Comparison of ENCODE assay signal across 12 cellular contexts in genomic region chr7:143884276-143884977, GRCh38. TPM values are rescaled to one million over a fixed set of nuclear protein-coding genes. Genes with fewer than 3 reads are reported as not detected.
DNase-seq lines count a peak whose midpoint lies in the region; ATAC-seq, FAIRE-seq and TF ChIP-seq lines count a peak whose summit lies in the region.
"Had no signal": no experiment of that assay in that cellular context is flagged by ENCODE, and none has a peak within 500 bp of the region (broad histone marks: within the 10 kb centered on the region; RNA-seq: fewer than 3 reads in every experiment).

No MANE protein-coding gene starts in this region.

- H3K9me3 ChIP-seq in right lobe of liver (no peaks in the 10 kb centered on the region), HepG2 (ENCODE audit: low read length) (no peaks in the 10 kb centered on the region), endodermal cell (ENCODE audit: control insufficient read depth, low read length) (peaks cover 5% of the 10 kb centered on the region), vagina (no peaks in the 10 kb centered on the region)

- ATAC-seq in right lobe of liver (no peak), HepG2 (no peak)

- H3K4me3 ChIP-seq in right lobe of liver (peak overlapping the region in 2 of 3 donors; percentile 2 to 17), HepG2 (replicated peaks in 1 of 3; ENCODE audit: insufficient read depth in 1 of 3, low read depth in 2 of 3, low read length in 3 of 3) (no peak overlapping the region), endodermal cell (ENCODE audit: low read length) (peak overlapping the region; percentile 86), vagina (peak overlapping the region; percentile 55 to 60)
- H3K4me3 ChIP-seq: PC-9 had no signal

- H3K27ac Mint-ChIP-seq in endodermal cell (no peak overlapping the region), nephron progenitor cell (peak overlapping the region; percentile 57)
- H3K27ac Mint-ChIP-seq: CD4-positive, CD25-positive, alpha-beta regulatory T cell had no signal

- 68% methylated on average over 11 of the region's 11 CpGs for WGBS in right lobe of liver (ENCODE audit: insufficient coverage, low coverage, low lambda C conversion rate, missing lambda C conversion rate)
- WGBS in HepG2 (ENCODE audit: low lambda C conversion rate): 97% methylated on average over 11 of the region's 11 CpGs
- 57 to 76% methylated on average over 3 to 8 of the region's 11 CpGs for WGBS in endodermal cell (ENCODE audit: insufficient coverage in 1 of 2, insufficient read length in 1 of 2), 2 experiments

- in situ Hi-C loops in HepG2 (cut with HindIII; ENCODE audit: extremely low pct_ligation_motif_present, low pct_unique_long_range_greater_than_20kb): loop anchor here (25.0 kb wide), 1 partner anchor 503 kb away; no protein-coding TSS in a partner anchor

- H3K36me3 ChIP-seq in right lobe of liver: peaks cover 0 to 2% (median 0%) of the 10 kb centered on the region in 4 donors
- H3K36me3 ChIP-seq in HepG2 (replicated peaks in 1 of 2; ENCODE audit: control insufficient read depth in 1 of 2, insufficient read depth in 2 of 2, low read length in 2 of 2): peaks cover 1 to 3% of the 10 kb centered on the region in 2 experiments; a peak in 3 of 5 replicates
- H3K36me3 ChIP-seq in endodermal cell (ENCODE audit: control insufficient read depth, insufficient read depth, low read length): peaks cover 12% of the 10 kb centered on the region
- no peaks in the 10 kb centered on the region for H3K36me3 ChIP-seq in vagina

- H3K27ac ChIP-seq in right lobe of liver (no peak overlapping the region), HepG2 (ENCODE audit: extremely low read length, insufficient read depth, low read length) (no peak overlapping the region), endodermal cell (ENCODE audit: low read depth, low read length) (no peak overlapping the region), vagina (peak overlapping the region; percentile 68)
- H3K27ac ChIP-seq: PC-9 had no signal

- H3K36me3 Mint-ChIP-seq in endodermal cell (ENCODE audit: low read depth) (peaks cover 14% of the 10 kb centered on the region), nephron progenitor cell (ENCODE audit: low read depth) (peaks cover 21% of the 10 kb centered on the region)

- TF ChIP-seq EP300 in HepG2 (IDR thresholded peaks at IDR 0.05; ENCODE audit: low read depth in 2 of 2, low read length in 2 of 2) (no peak), HepG2 (CRISPR knock-in tag; IDR thresholded peaks at IDR 0.05; ENCODE audit: borderline replicate concordance) (no peak)

- H3K4me1 Mint-ChIP-seq in endodermal cell (peaks cover 14% of the 10 kb centered on the region), nephron progenitor cell (peaks cover 72% of the 10 kb centered on the region)

- TF ChIP-seq CTCF in right lobe of liver (IDR thresholded peaks at IDR 0.05) (no peak), HepG2 (CRISPR knock-in tag; IDR thresholded peaks at IDR 0.05) (no peak), endodermal cell (conservative IDR thresholded peaks at IDR 0.05) (no peak), nephron progenitor cell (IDR thresholded peaks at IDR 0.05) (no peak), vagina (IDR thresholded peaks at IDR 0.05) (no peak)

- no TSS peak for BruUV-seq in HepG2 (replicated peaks; lab: Mats Ljungman, UMichigan)

- no peak overlapping the region for H3K9ac ChIP-seq in HepG2 (ENCODE audit: insufficient read depth, low read depth, low read length)
- peak overlapping the region; percentile 69 for H3K9ac ChIP-seq in endodermal cell (ENCODE audit: extremely low read depth, low read length, poor library complexity, severe bottlenecking)

- H3K4me3 Mint-ChIP-seq in endodermal cell (peak overlapping the region; percentile 74), nephron progenitor cell (peak overlapping the region; percentile 97)

- no peak for DNase-seq in right lobe of liver
- DNase-seq in HepG2 (ENCODE audit: low spot score): no peak
- DNase-seq in endodermal cell: no peak
- DNase-seq in nephron progenitor cell: no peak
- DNase-seq in vagina (ENCODE audit: extremely low spot score in 2 of 2): no peak
- no peak for DNase-seq in ecto neural progenitor cell (ENCODE audit: low spot score)
- no peak for DNase-seq in central memory CD4-positive, alpha-beta T cell
- no peak for DNase-seq in germinal center (ENCODE audit: low spot score)
- DNase-seq: activated CD4-positive, alpha-beta T cell treated with anti-CD3 and anti-CD28 coated beads, Interleukin-2, amount 50 U/mL, for 48 hours; PC-9 had no signal

- peaks cover 58% of the 10 kb centered on the region for H3K79me2 ChIP-seq in HepG2 (ENCODE audit: insufficient read depth, low read length)

- H3K27me3 ChIP-seq in right lobe of liver (no peaks in the 10 kb centered on the region), HepG2 (ENCODE audit: control insufficient read depth in 1 of 2, insufficient read depth in 2 of 2, low read length in 2 of 2) (no peaks in the 10 kb centered on the region; a peak in 1 of 5 replicates), endodermal cell (ENCODE audit: control insufficient read depth, insufficient read depth, low read length, poor library complexity, severe bottlenecking) (no peaks in the 10 kb centered on the region), vagina (no peaks in the 10 kb centered on the region)

- POLR2A ChIA-PET in HepG2 (lab: Yijun Ruan, JAX): interaction anchor here (3.1 to 6.1 kb wide), 2 partner anchors 8 to 18 kb away, joined by 34 to 174 read pairs; partner anchors contain the start of gene TCAF1

- no peak for FAIRE-seq in HepG2 (lab: Jason Lieb, UNC)

- H3K27me3 Mint-ChIP-seq in endodermal cell (ENCODE audit: insufficient read depth) (peaks cover 10% of the 10 kb centered on the region), nephron progenitor cell (ENCODE audit: low read depth, poor library complexity) (no peaks in the 10 kb centered on the region)

- peaks cover 22% of the 10 kb centered on the region; the same call in 1 of the 2 replicates for H4K20me1 ChIP-seq in HepG2 (ENCODE audit: insufficient read depth, low read length)

- CTCF ChIA-PET in HepG2 (lab: Yijun Ruan, JAX; ENCODE audit: low intra/inter-chr PET ratio, low total read pairs): no interaction called here

- TF ChIP-seq RAD21 in HepG2 (CRISPR knock-in tag; IDR thresholded peaks at IDR 0.05): no peak

- intact Hi-C loops in right lobe of liver (cut with DNase I) (no loop called here), HepG2 (cut with micrococcal nuclease; ENCODE audit: unreplicated experiment) (loop anchor here (1.0 kb wide), 1 partner anchor 12 kb away; no protein-coding TSS in a partner anchor), vagina (cut with DNase I) (no loop called here)

- no peak overlapping the region for H3K4me2 ChIP-seq in HepG2 (ENCODE audit: low read depth, low read length)
- H3K4me2 ChIP-seq: PC-9 had no signal

- TF ChIP-seq POLR2A in right lobe of liver (IDR thresholded peaks at IDR 0.05) (no peak), HepG2 (IDR thresholded peaks at IDR 0.05; ENCODE audit: insufficient read depth in 1 of 2, low read depth in 2 of 2, low read length in 2 of 2) (no peak), vagina (IDR thresholded peaks at IDR 0.05) (no peak)

- H2AFZ ChIP-seq in HepG2 (ENCODE audit: low read length): no peak overlapping the region
- H2AFZ ChIP-seq: PC-9 had no signal

- H3K9me3 Mint-ChIP-seq in endodermal cell (peaks cover 9% of the 10 kb centered on the region), nephron progenitor cell (peaks cover 15% of the 10 kb centered on the region)

- peaks cover 0 to 12% (median 0%) of the 10 kb centered on the region in 4 donors for H3K4me1 ChIP-seq in right lobe of liver
- peaks cover 26% of the 10 kb centered on the region for H3K4me1 ChIP-seq in HepG2 (ENCODE audit: insufficient read depth, low read length)
- H3K4me1 ChIP-seq in endodermal cell (ENCODE audit: control insufficient read depth, insufficient read depth, low read length): peaks cover 6% of the 10 kb centered on the region
- H3K4me1 ChIP-seq in vagina: peaks cover 34% of the 10 kb centered on the region

RNA-seq across cellular contexts. Expression of gene TCAF1, which starts 17.5 kb away (rescaled TPM):
- total RNA-seq in right lobe of liver (10 to 100 TPM; 31.6 to 52.9 (median 45.8) TPM), HepG2 (2016; rRNA removed; fragmentation: Illumina TruSeq; extraction: Trizol) (101 and 124 TPM in 2 replicates), endodermal cell (100 to 1,000 TPM in 1 of 2 donors, 10 to 100 TPM in 1; 67.7 to 123 TPM), vagina (50.1 TPM)
- 3.7 and 4.9 TPM in 2 replicates for total RNA-seq in HepG2 (2016; cell fraction: cytosol; rRNA removed; fragmentation: Illumina TruSeq; extraction: Trizol; ENCODE audit: low read depth)
- total RNA-seq in HepG2 (2016; cell fraction: insoluble cytoplasmic fraction; rRNA removed; fragmentation: Illumina TruSeq; extraction: Trizol): 101 and 104 TPM in 2 replicates
- total RNA-seq in HepG2 (2016; cell fraction: membrane; rRNA removed; fragmentation: Illumina TruSeq; extraction: Trizol): 19.6 and 22.3 TPM in 2 replicates
- 68.3 and 72.5 TPM in 2 replicates for total RNA-seq in HepG2 (2016; cell fraction: nucleus; rRNA removed; fragmentation: Illumina TruSeq; extraction: Trizol)
- 36.2 and 40.0 TPM in 2 replicates for polyA plus RNA-seq in HepG2 (2011; rRNA removed)
- polyA plus RNA-seq in HepG2 (2011; cell fraction: cytosol; rRNA removed): 25.8 and 27.9 TPM in 2 replicates
- 28.0 and 33.8 TPM in 2 replicates for polyA plus RNA-seq in HepG2 (2011; cell fraction: nucleus; rRNA removed)
- polyA plus RNA-seq in HepG2 (2012): 62.6 and 65.1 TPM in 2 replicates
- polyA plus RNA-seq in HepG2 (2016; cell fraction: cytosol; fragmentation: Illumina TruSeq; extraction: Trizol; ENCODE audit: low read depth): 1.7 and 2.1 TPM in 2 replicates
- polyA plus RNA-seq in HepG2 (2016; cell fraction: insoluble cytoplasmic fraction; fragmentation: Illumina TruSeq; extraction: Trizol; ENCODE audit: low read depth): 67.8 and 76.7 TPM in 2 replicates
- polyA plus RNA-seq in HepG2 (2016; cell fraction: membrane; fragmentation: Illumina TruSeq; extraction: Trizol; ENCODE audit: low read depth): 4.5 and 5.8 TPM in 2 replicates
- polyA plus RNA-seq in HepG2 (2016; cell fraction: nucleus; fragmentation: Illumina TruSeq; extraction: Trizol; ENCODE audit: insufficient read depth, low read depth): 55.2 and 55.9 TPM in 2 replicates
- polyA minus RNA-seq in HepG2 (2011; rRNA and poly(A)+ RNA removed; ENCODE audit: low replicate concordance): 43.9 and 200 TPM in 2 replicates
- polyA minus RNA-seq in HepG2 (2011; cell fraction: cytosol; rRNA and poly(A)+ RNA removed): 52.7 and 61.0 TPM in 2 replicates
- polyA minus RNA-seq in HepG2 (2011; cell fraction: nucleus; rRNA and poly(A)+ RNA removed): 51.2 and 68.0 TPM in 2 replicates
- polyA plus RNA-seq in endodermal cell (2013, experiment 1 of 2): 79.2 TPM
- 85.0 TPM for polyA plus RNA-seq in endodermal cell (2013, experiment 2 of 2)

RNA-seq across cellular contexts. Expression of gene OR2F2, which starts 50.6 kb away (rescaled TPM):
- total RNA-seq in right lobe of liver (not detected), HepG2 (2016; rRNA removed; fragmentation: Illumina TruSeq; extraction: Trizol) (0.13 TPM in 1 of 2 replicates, not detected in the other), endodermal cell (not detected), vagina (not detected)
- not detected in 2 replicates for total RNA-seq in HepG2 (2016; cell fraction: cytosol; rRNA removed; fragmentation: Illumina TruSeq; extraction: Trizol; ENCODE audit: low read depth)
- total RNA-seq in HepG2 (2016; cell fraction: insoluble cytoplasmic fraction; rRNA removed; fragmentation: Illumina TruSeq; extraction: Trizol): 0.13 TPM in 1 of 2 replicates, not detected in the other
- not detected in 2 replicates for total RNA-seq in HepG2 (2016; cell fraction: membrane; rRNA removed; fragmentation: Illumina TruSeq; extraction: Trizol)
- total RNA-seq in HepG2 (2016; cell fraction: nucleus; rRNA removed; fragmentation: Illumina TruSeq; extraction: Trizol): 0.34 and 0.37 TPM in 2 replicates
- polyA plus RNA-seq in HepG2 (2011; rRNA removed): not detected in 2 replicates
- polyA plus RNA-seq in HepG2 (2011; cell fraction: cytosol; rRNA removed): not detected in 2 replicates
- polyA plus RNA-seq in HepG2 (2011; cell fraction: nucleus; rRNA removed): 0.36 and 0.59 TPM in 2 replicates
- polyA plus RNA-seq in HepG2 (2012): not detected in 2 replicates
- not detected in 2 replicates for polyA plus RNA-seq in HepG2 (2016; cell fraction: cytosol; fragmentation: Illumina TruSeq; extraction: Trizol; ENCODE audit: low read depth)
- polyA plus RNA-seq in HepG2 (2016; cell fraction: insoluble cytoplasmic fraction; fragmentation: Illumina TruSeq; extraction: Trizol; ENCODE audit: low read depth): not detected in 2 replicates
- polyA plus RNA-seq in HepG2 (2016; cell fraction: membrane; fragmentation: Illumina TruSeq; extraction: Trizol; ENCODE audit: low read depth): not detected in 2 replicates
- not detected in 2 replicates for polyA plus RNA-seq in HepG2 (2016; cell fraction: nucleus; fragmentation: Illumina TruSeq; extraction: Trizol; ENCODE audit: insufficient read depth, low read depth)
- polyA minus RNA-seq in HepG2 (2011; rRNA and poly(A)+ RNA removed; ENCODE audit: low replicate concordance): 4.9 TPM in 1 of 2 replicates, not detected in the other
- polyA minus RNA-seq in HepG2 (2011; cell fraction: cytosol; rRNA and poly(A)+ RNA removed): not detected in 2 replicates
- 2.2 TPM in 2 replicates for polyA minus RNA-seq in HepG2 (2011; cell fraction: nucleus; rRNA and poly(A)+ RNA removed)
- not detected for polyA plus RNA-seq in endodermal cell (2013, experiment 1 of 2)
- polyA plus RNA-seq in endodermal cell (2013, experiment 2 of 2): not detected
- total RNA-seq: CD4-positive, CD25-positive, alpha-beta regulatory T cell; occipital lobe; PC-9 had no signal
- polyA plus RNA-seq: CD4-positive, CD25-positive, alpha-beta regulatory T cell had no signal

Comparison
In these comparisons a context has a peak if more than half of its experiments do, and no peak if none do; other contexts are left out.
1. H3K4me3 ChIP-seq: peak in right lobe of liver (2 of 3), endodermal cell (single experiment) and vagina (2 of 2); none in HepG2 (0 of 3).